In the genomic region with DNA sequence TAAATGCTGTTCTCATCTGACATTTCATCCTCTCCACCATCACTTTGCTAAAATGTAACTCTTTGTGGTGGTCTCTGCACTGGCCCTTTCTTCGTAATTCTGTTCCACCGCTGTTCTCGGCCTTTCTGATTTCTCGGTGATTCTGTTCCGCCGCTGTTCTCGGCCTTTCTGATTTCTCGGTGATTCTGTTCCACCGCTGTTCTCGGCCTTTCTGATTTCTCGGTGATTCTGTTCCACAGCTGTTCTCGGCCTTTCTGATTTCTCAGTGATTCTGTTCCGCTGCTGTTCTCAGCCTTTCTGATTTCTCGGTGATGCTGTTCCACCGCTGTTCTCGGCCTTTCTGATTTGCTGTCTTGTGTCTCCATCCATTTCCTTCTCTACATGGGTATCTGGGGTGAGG, we compare ENCODE assay signal across 36 cellular contexts. TPM values are rescaled to one million over a fixed set of nuclear protein-coding genes. Genes with fewer than 3 reads are reported as not detected.
"Had no signal": no experiment of that assay in that cellular context is flagged by ENCODE, and none has a peak within 500 bp of the region (broad histone marks: within the 10 kb centered on the region; RNA-seq: fewer than 3 reads in every experiment).

No MANE protein-coding gene starts in this region.

- H3K4me1 ChIP-seq: breast epithelium had no signal

- DNase-seq: activated B cell treated with CpG ODN at 0.5 μM for 24 hours; activated CD4-positive, alpha-beta memory T cell treated with anti-CD3 and anti-CD28 coated beads for 36 hours; activated CD4-positive, alpha-beta T cell treated with anti-CD3 and anti-CD28 coated beads for 4 hours; activated CD4-positive, alpha-beta T cell treated with anti-CD3 and anti-CD28 coated beads, Interleukin-2, amount 10 ng/mL, durations not matched to agents 24 days and 14 days; activated CD4-positive, alpha-beta T cell treated with anti-CD3 and anti-CD28 coated beads, Interleukin-2, amount 50 U/mL, for 1 hour; activated CD4-positive, alpha-beta T cell treated with anti-CD3 and anti-CD28 coated beads, Interleukin-2, amount 50 U/mL, for 4 hours; activated CD4-positive, CD25-positive, alpha-beta regulatory T cell treated with anti-CD3 and anti-CD28 coated beads, Interleukin-2, amount 50 U/mL, for 72 hours; activated CD8-positive, alpha-beta memory T cell treated with anti-CD3 and anti-CD28 coated beads, Interleukin-2, amount 50 U/mL, for 4 hours; activated CD8-positive, alpha-beta T cell treated with anti-CD3 and anti-CD28 coated beads for 36 hours; activated effector memory CD4-positive, alpha-beta T cell treated with anti-CD3 and anti-CD28 coated beads, Interleukin-2, amount 50 U/mL, for 16 hours; activated gamma-delta T cell treated with Interleukin-2 at 50 U/mL for 16 hours; activated naive CD4-positive, alpha-beta T cell; activated naive CD4-positive, alpha-beta T cell treated with anti-CD3 and anti-CD28 coated beads for 36 hours; activated naive CD8-positive, alpha-beta T cell treated with anti-CD3 and anti-CD28 coated beads for 36 hours; activated T-cell treated with anti-CD3 and anti-CD28 coated beads for 4 hours; activated T-cell treated with anti-CD3 and anti-CD28 coated beads, Interleukin-2, amount 50 U/mL, for 1 hour; activated T-cell treated with anti-CD3 and anti-CD28 coated beads, Interleukin-2, amount 50 U/mL, for 4 hours; activated T-cell treated with anti-CD3 and anti-CD28 coated beads, Interleukin-2, amount 50 U/mL, for 72 hours; adrenal gland; amniotic stem cell; body of pancreas; brain microvascular endothelial cell; central memory CD4-positive, alpha-beta T cell; T-helper 1 cell; T-helper 2 cell; T-helper 9 cell had no signal

- H3K9me3 ChIP-seq: adrenal gland, body of pancreas, breast epithelium had no signal

- H3K4me3 ChIP-seq: adrenal gland, body of pancreas, breast epithelium had no signal

- H3K27me3 ChIP-seq: body of pancreas had no signal

- H3K9me3 Mint-ChIP-seq: activated B cell treated with CpG ODN at 0.5 μM for 24 hours; activated CD4-positive, alpha-beta T cell treated with anti-CD3 and anti-CD28 coated beads, Interleukin-2, amount 10 ng/mL, durations not matched to agents 24 days and 14 days; activated CD8-positive, alpha-beta T cell treated with anti-CD3 and anti-CD28 coated beads for 36 hours; activated naive CD4-positive, alpha-beta T cell treated with anti-CD3 and anti-CD28 coated beads, Interleukin-2, amount 50 U/mL, for 24 hours; activated naive CD8-positive, alpha-beta T cell treated with anti-CD3 and anti-CD28 coated beads for 36 hours; activated T-cell treated with anti-CD3 and anti-CD28 coated beads, Interleukin-2, amount 50 U/mL, for 4 hours; activated T-cell treated with anti-CD3 and anti-CD28 coated beads, Interleukin-2, amount 50 U/mL, for 72 hours; activated T-helper 1 cell treated with anti-CD3 and anti-CD28 coated beads, Interleukin-12 subunit alpha, Interleukin-12 subunit beta, Interleukin-2, Interleukin-4 antibody, amounts not matched to agents 30 ng/mL and 10 ng/mL and 1 ng/mL, durations not matched to agents 14 hours and 24 hours and 36 hours; activated T-helper 17 cell treated with anti-CD3 and anti-CD28 coated beads, Interleukin-2, amount 50 U/mL, for 72 hours; T-helper 1 cell treated with Interleukin-12 subunit alpha and Interleukin-12 subunit beta and Interleukin-4 antibody, amounts not matched to agents 30 μg/mL and 1 μg/mL, for 36 hours; T-helper 2 cell treated with Interferon-gamma antibody and Interleukin-4, amounts not matched to agents 5 μg/mL and 100 μg/mL, for 36 hours had no signal

- H3K27ac Mint-ChIP-seq: activated B cell treated with CpG ODN at 0.5 μM for 24 hours; activated CD4-positive, alpha-beta memory T cell treated with anti-CD3 and anti-CD28 coated beads for 36 hours; activated CD4-positive, alpha-beta T cell treated with anti-CD3 and anti-CD28 coated beads, Interleukin-2, amount 10 ng/mL, durations not matched to agents 24 days and 14 days; activated CD8-positive, alpha-beta T cell treated with anti-CD3 and anti-CD28 coated beads for 36 hours; activated naive CD4-positive, alpha-beta T cell treated with anti-CD3 and anti-CD28 coated beads for 36 hours; activated naive CD4-positive, alpha-beta T cell treated with anti-CD3 and anti-CD28 coated beads, Interleukin-2, amount 50 U/mL, for 24 hours; activated naive CD8-positive, alpha-beta T cell treated with anti-CD3 and anti-CD28 coated beads for 36 hours; activated T-cell treated with anti-CD3 and anti-CD28 coated beads, Interleukin-2, amount 50 U/mL, for 72 hours; activated T-helper 1 cell treated with anti-CD3 and anti-CD28 coated beads, Interleukin-12 subunit alpha, Interleukin-12 subunit beta, Interleukin-2, Interleukin-4 antibody, amounts not matched to agents 30 ng/mL and 10 ng/mL and 1 ng/mL, durations not matched to agents 14 hours and 24 hours and 36 hours; activated T-helper 17 cell treated with anti-CD3 and anti-CD28 coated beads, Interleukin-2, amount 50 U/mL, for 72 hours; T-helper 1 cell treated with Interleukin-12 subunit alpha and Interleukin-12 subunit beta and Interleukin-4 antibody, amounts not matched to agents 30 μg/mL and 1 μg/mL, for 36 hours; T-helper 2 cell treated with Interferon-gamma antibody and Interleukin-4, amounts not matched to agents 5 μg/mL and 100 μg/mL, for 36 hours had no signal

- H3K36me3 ChIP-seq: adrenal gland, brain microvascular endothelial cell, breast epithelium had no signal

- H3K27ac ChIP-seq: adrenal gland, body of pancreas, brain microvascular endothelial cell, breast epithelium, VCaP had no signal

- ATAC-seq: activated CD8-positive, alpha-beta T cell treated with anti-CD3 and anti-CD28 coated beads for 36 hours; activated T-cell treated with anti-CD3 and anti-CD28 coated beads, Interleukin-2, amount 50 U/mL, for 4 hours; activated T-cell treated with anti-CD3 and anti-CD28 coated beads, Interleukin-2, amount 50 U/mL, for 72 hours; activated T-helper 17 cell treated with anti-CD3 and anti-CD28 coated beads, Interleukin-2, amount 50 U/mL, for 72 hours; body of pancreas had no signal

- FAIRE-seq: astrocyte, TTC549 had no signal

- H3K36me3 Mint-ChIP-seq: activated naive CD4-positive, alpha-beta T cell treated with anti-CD3 and anti-CD28 coated beads, Interleukin-2, amount 50 U/mL, for 24 hours had no signal

RNA-seq across cellular contexts. Expression of a gene that starts 12.3 kb away (rescaled TPM):
- total RNA-seq: activated B cell treated with CpG ODN at 0.5 μM for 24 hours; activated CD4-positive, alpha-beta memory T cell treated with anti-CD3 and anti-CD28 coated beads for 36 hours; activated CD4-positive, alpha-beta T cell treated with anti-CD3 and anti-CD28 coated beads, Interleukin-2, amount 10 ng/mL, durations not matched to agents 24 days and 14 days; activated CD8-positive, alpha-beta memory T cell treated with anti-CD3 and anti-CD28 coated beads for 36 hours; activated CD8-positive, alpha-beta T cell treated with anti-CD3 and anti-CD28 coated beads for 36 hours; activated naive CD4-positive, alpha-beta T cell treated with anti-CD3 and anti-CD28 coated beads for 36 hours; activated naive CD8-positive, alpha-beta T cell treated with anti-CD3 and anti-CD28 coated beads for 36 hours; activated T-cell treated with anti-CD3 and anti-CD28 coated beads, Interleukin-2, amount 50 U/mL, for 72 hours; activated T-helper 1 cell treated with anti-CD3 and anti-CD28 coated beads, Interleukin-12 subunit alpha, Interleukin-12 subunit beta, Interleukin-2, Interleukin-4 antibody, amounts not matched to agents 30 ng/mL and 10 ng/mL and 1 ng/mL, durations not matched to agents 14 hours and 24 hours and 36 hours; activated T-helper 17 cell treated with anti-CD3 and anti-CD28 coated beads, Interleukin-2, amount 50 U/mL, for 72 hours had no signal

RNA-seq across cellular contexts. Expression of a gene that starts 44.0 kb away (rescaled TPM):
- total RNA-seq: activated B cell treated with CpG ODN at 0.5 μM for 24 hours; activated CD4-positive, alpha-beta memory T cell treated with anti-CD3 and anti-CD28 coated beads for 36 hours; activated CD4-positive, alpha-beta T cell treated with anti-CD3 and anti-CD28 coated beads, Interleukin-2, amount 10 ng/mL, durations not matched to agents 24 days and 14 days; activated CD8-positive, alpha-beta memory T cell treated with anti-CD3 and anti-CD28 coated beads for 36 hours; activated CD8-positive, alpha-beta T cell treated with anti-CD3 and anti-CD28 coated beads for 36 hours; activated naive CD4-positive, alpha-beta T cell treated with anti-CD3 and anti-CD28 coated beads for 36 hours; activated naive CD8-positive, alpha-beta T cell treated with anti-CD3 and anti-CD28 coated beads for 36 hours; activated T-cell treated with anti-CD3 and anti-CD28 coated beads, Interleukin-2, amount 50 U/mL, for 4 hours; activated T-cell treated with anti-CD3 and anti-CD28 coated beads, Interleukin-2, amount 50 U/mL, for 72 hours; activated T-helper 1 cell treated with anti-CD3 and anti-CD28 coated beads, Interleukin-12 subunit alpha, Interleukin-12 subunit beta, Interleukin-2, Interleukin-4 antibody, amounts not matched to agents 30 ng/mL and 10 ng/mL and 1 ng/mL, durations not matched to agents 14 hours and 24 hours and 36 hours; activated T-helper 17 cell treated with anti-CD3 and anti-CD28 coated beads, Interleukin-2, amount 50 U/mL, for 72 hours had no signal

RNA-seq across cellular contexts. Expression of a gene that starts 55.7 kb away (rescaled TPM):
- total RNA-seq: activated B cell treated with CpG ODN at 0.5 μM for 24 hours; activated CD4-positive, alpha-beta memory T cell treated with anti-CD3 and anti-CD28 coated beads for 36 hours; activated CD8-positive, alpha-beta memory T cell treated with anti-CD3 and anti-CD28 coated beads for 36 hours; activated CD8-positive, alpha-beta T cell treated with anti-CD3 and anti-CD28 coated beads for 36 hours; activated naive CD4-positive, alpha-beta T cell treated with anti-CD3 and anti-CD28 coated beads for 36 hours; activated naive CD8-positive, alpha-beta T cell treated with anti-CD3 and anti-CD28 coated beads for 36 hours; activated T-cell treated with anti-CD3 and anti-CD28 coated beads, Interleukin-2, amount 50 U/mL, for 4 hours; activated T-helper 1 cell treated with anti-CD3 and anti-CD28 coated beads, Interleukin-12 subunit alpha, Interleukin-12 subunit beta, Interleukin-2, Interleukin-4 antibody, amounts not matched to agents 30 ng/mL and 10 ng/mL and 1 ng/mL, durations not matched to agents 14 hours and 24 hours and 36 hours; activated T-helper 17 cell treated with anti-CD3 and anti-CD28 coated beads, Interleukin-2, amount 50 U/mL, for 72 hours had no signal
